ENCODE assay signal across 8 cellular contexts in the genomic region with DNA sequence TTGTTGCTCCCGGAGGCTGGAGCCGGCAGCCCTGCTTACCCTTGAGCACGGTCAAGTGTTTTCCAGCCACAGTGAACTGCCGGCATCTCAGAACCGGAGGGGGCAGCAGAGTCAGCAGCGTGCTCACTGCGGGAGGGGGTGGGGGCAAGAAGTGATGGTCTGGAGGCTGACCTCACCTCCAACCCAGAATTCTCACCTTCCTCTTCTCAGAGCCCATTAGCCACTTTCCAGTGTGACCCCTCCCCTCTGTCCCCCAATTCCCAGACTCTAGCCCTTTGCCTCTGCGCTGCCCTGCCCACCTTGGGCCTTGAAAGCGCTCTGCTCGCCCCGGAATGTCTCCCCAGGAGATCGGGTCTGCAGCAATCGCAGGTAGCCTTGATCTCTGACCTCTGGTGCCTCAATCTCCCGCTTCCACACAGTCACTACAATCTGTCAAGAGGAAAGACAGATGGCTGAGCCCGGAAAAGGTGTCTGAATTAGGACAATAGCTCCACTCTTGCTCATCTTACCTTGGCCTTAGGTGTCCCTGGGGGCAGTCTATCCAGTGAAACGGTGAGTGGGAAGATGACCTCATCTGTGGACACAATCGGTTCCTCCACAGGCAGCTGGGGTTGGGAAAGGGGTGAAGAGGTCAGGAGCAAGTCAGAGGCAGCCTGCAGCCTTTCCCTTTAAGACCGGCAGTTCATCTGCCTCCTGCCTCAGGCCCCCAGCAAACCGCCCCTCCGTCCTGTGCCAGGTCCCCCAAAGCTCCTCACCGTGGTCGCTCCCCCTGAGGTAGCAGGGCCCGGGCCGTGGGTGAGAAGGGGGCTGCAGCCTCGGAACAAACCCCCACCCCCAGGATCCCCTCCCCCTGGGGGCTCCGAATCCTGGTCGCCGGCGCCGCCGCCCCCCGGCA.
DNase-seq lines count a peak whose midpoint lies in the region; TF ChIP-seq lines count a peak whose summit lies in the region.

No MANE protein-coding gene starts in this region.

- peak; percentile 40 for DNase-seq in NCI-H146 (lab: John Stamatoyannopoulos, UW)
- DNase-seq in NCI-H146 treated with DMSO at 0.1 percent for 48 hours (lab: John Stamatoyannopoulos, UW; ENCODE audit: unreplicated experiment), result no peak
- peak; percentile 44 for DNase-seq in NCI-H2196 (lab: John Stamatoyannopoulos, UW; ENCODE audit: unreplicated experiment)
- peak; percentile 53 to 78 for DNase-seq in cardiac fibroblast (ENCODE audit: low read depth in 2 of 2)
- peak; percentile 94 for DNase-seq in kidney tubule cell (ENCODE audit: low spot score)
- peak in 7 of 49 donors; percentile 14 to 38 (median 26) for DNase-seq in substantia nigra (lab: John Stamatoyannopoulos, UW)
- DNase-seq in activated gamma-delta T cell (lab: John Stamatoyannopoulos, UW), result no peak
- DNase-seq in globus pallidus (ENCODE audit: low spot score), result no peak

- peak overlapping the region; percentile 83 for H3K27ac ChIP-seq in substantia nigra (ENCODE audit: low read depth, low read length, poor library complexity, severe bottlenecking)

- peak; percentile 32 for TF ChIP-seq CTCF in cardiac fibroblast (IDR thresholded peaks at IDR 0.05; ENCODE audit: low read depth, low read length)

- H3K4me3 ChIP-seq in cardiac fibroblast (replicated peaks in 1 of 2; ENCODE audit: low read depth in 2 of 2, low read length in 2 of 2), result peak overlapping the region; percentile 65 to 71

Comparison
In these comparisons a context has a peak if more than half of its experiments do, and no peak if none do; other contexts are left out.
1. DNase-seq: peak in NCI-H146 (single experiment), NCI-H2196 (single experiment), cardiac fibroblast (2 of 2) and kidney tubule cell (single experiment); none in NCI-H146 treated with DMSO at 0.1 percent for 48 hours (single experiment), activated gamma-delta T cell (single experiment) and globus pallidus (single experiment).